ENCODE assay signal across 12 cellular contexts in genomic region chr15:39908186-39908585, GRCh38. TPM values are rescaled to one million over a fixed set of nuclear protein-coding genes. Genes with fewer than 3 reads are reported as not detected.
DNase-seq lines count a peak whose midpoint lies in the region; TF ChIP-seq lines count a peak whose summit lies in the region.
"Had no signal": no experiment of that assay in that cellular context is flagged by ENCODE, and none has a peak within 500 bp of the region (broad histone marks: within the 10 kb centered on the region; RNA-seq: fewer than 3 reads in every experiment).

No MANE protein-coding gene starts in this region.

- no peaks in the 10 kb centered on the region for H3K27me3 Mint-ChIP-seq in chondrocyte (ENCODE audit: low read depth)
- H3K27me3 Mint-ChIP-seq in CD4-positive, alpha-beta memory T cell: peaks cover 8 to 15% of the 10 kb centered on the region in 2 donors
- H3K27me3 Mint-ChIP-seq in type B pancreatic cell: peaks cover 8% of the 10 kb centered on the region
- no peaks in the 10 kb centered on the region for H3K27me3 Mint-ChIP-seq in Calu3 (ENCODE audit: unreplicated experiment)

- H3K36me3 Mint-ChIP-seq in chondrocyte (ENCODE audit: low read depth) (no peaks in the 10 kb centered on the region), type B pancreatic cell (no peaks in the 10 kb centered on the region), Calu3 (ENCODE audit: insufficient read depth, unreplicated experiment) (no peaks in the 10 kb centered on the region)
- no peaks in the 10 kb centered on the region for H3K36me3 Mint-ChIP-seq in CD4-positive, alpha-beta memory T cell

- no peak overlapping the region for H3K4me3 Mint-ChIP-seq in chondrocyte (ENCODE audit: unreplicated experiment)
- H3K4me3 Mint-ChIP-seq in CD4-positive, alpha-beta memory T cell: no peak overlapping the region
- H3K4me3 Mint-ChIP-seq in type B pancreatic cell: no peak overlapping the region
- H3K4me3 Mint-ChIP-seq in Calu3 (ENCODE audit: low read depth, unreplicated experiment): no peak overlapping the region

- H3K27ac Mint-ChIP-seq in chondrocyte (ENCODE audit: unreplicated experiment) (peak overlapping the region; percentile 97), type B pancreatic cell (no peak overlapping the region), Calu3 (ENCODE audit: unreplicated experiment) (no peak overlapping the region)
- no peak overlapping the region for H3K27ac Mint-ChIP-seq in CD4-positive, alpha-beta memory T cell

- no peaks in the 10 kb centered on the region for H3K27me3 ChIP-seq in CD4-positive, alpha-beta memory T cell (ENCODE audit: insufficient read depth, low read length)

- H3K9me3 ChIP-seq in CD4-positive, alpha-beta memory T cell (ENCODE audit: control insufficient read depth in 1 of 2, low read length in 2 of 2): no peaks in the 10 kb centered on the region

- H3K4me3 ChIP-seq in CD4-positive, alpha-beta memory T cell (ENCODE audit: low read length in 2 of 2): no peak overlapping the region

- DNase-seq in ELR (ENCODE audit: low read depth) (peak; percentile 90), NCI-H226 (peak; percentile 67), chondrocyte (ENCODE audit: low spot score) (no peak), myocyte (ENCODE audit: low read depth) (peak; percentile 93), type B pancreatic cell (ENCODE audit: extremely low spot score, unreplicated experiment) (no peak), Calu3 (no peak)
- DNase-seq in CD4-positive, alpha-beta memory T cell: no peak
- DNase-seq in activated CD4-positive, alpha-beta T cell treated with anti-CD3 and anti-CD28 coated beads, Interleukin-2, amount 50 U/mL, for 48 hours: no peak
- DNase-seq: activated naive CD4-positive, alpha-beta T cell; left cardiac atrium; NCI-H1694; WERI-Rb-1 had no signal

- CTCF ChIA-PET in CD4-positive, alpha-beta memory T cell (lab: Charles Lee; ENCODE audit: partially characterized antibody): no interaction called here
- CTCF ChIA-PET in Calu3 (lab: Charles Lee): interaction anchor here (1.6 kb wide), 1 partner anchor 20 kb away, joined by 3 read pairs; no protein-coding TSS in a partner anchor

- peaks cover 27% of the 10 kb centered on the region for H3K4me1 Mint-ChIP-seq in chondrocyte (ENCODE audit: low read depth)
- H3K4me1 Mint-ChIP-seq in CD4-positive, alpha-beta memory T cell: no peaks in the 10 kb centered on the region
- H3K4me1 Mint-ChIP-seq in type B pancreatic cell (ENCODE audit: unreplicated experiment): peaks cover 3% of the 10 kb centered on the region
- H3K4me1 Mint-ChIP-seq in Calu3 (ENCODE audit: low read depth, unreplicated experiment): no peaks in the 10 kb centered on the region

- intact Hi-C loops in CD4-positive, alpha-beta memory T cell (cut with micrococcal nuclease): no loop called here
- intact Hi-C loops in Calu3 (cut with micrococcal nuclease; ENCODE audit: unreplicated experiment): no loop called here

- H3K9me3 Mint-ChIP-seq in chondrocyte (ENCODE audit: low read depth): no peaks in the 10 kb centered on the region
- H3K9me3 Mint-ChIP-seq in CD4-positive, alpha-beta memory T cell: no peaks in the 10 kb centered on the region
- no peaks in the 10 kb centered on the region for H3K9me3 Mint-ChIP-seq in type B pancreatic cell
- H3K9me3 Mint-ChIP-seq in Calu3 (ENCODE audit: low read depth, unreplicated experiment): no peaks in the 10 kb centered on the region

- no TSS peak for BruUV-seq in Calu3 (replicated peaks; lab: Mats Ljungman, UMichigan)

- H3K4me1 ChIP-seq in CD4-positive, alpha-beta memory T cell (ENCODE audit: insufficient read depth, low read length): no peaks in the 10 kb centered on the region

- H3K27ac ChIP-seq in CD4-positive, alpha-beta memory T cell (ENCODE audit: low read depth, low read length): no peak overlapping the region
- H3K27ac ChIP-seq: WERI-Rb-1 had no signal

- TF ChIP-seq CTCF in chondrocyte (IDR thresholded peaks at IDR 0.05): no peak
- no peak for TF ChIP-seq CTCF in type B pancreatic cell (conservative IDR thresholded peaks at IDR 0.05)
- TF ChIP-seq CTCF in Calu3 (IDR thresholded peaks at IDR 0.05; ENCODE audit: unreplicated experiment): no peak

- H3K36me3 ChIP-seq in CD4-positive, alpha-beta memory T cell (ENCODE audit: insufficient read depth, low read length): no peaks in the 10 kb centered on the region
- H3K36me3 ChIP-seq: WERI-Rb-1 had no signal

- POLR2A ChIA-PET in CD4-positive, alpha-beta memory T cell (lab: Charles Lee; ENCODE audit: partially characterized antibody): no interaction called here

RNA-seq across cellular contexts. Expression of gene GPR176, which starts 11.9 kb away (rescaled TPM):
- total RNA-seq in chondrocyte: 31.1 to 33.0 TPM (median 31.2 TPM) in 3 replicates
- 28.1 and 32.6 TPM in 2 replicates for total RNA-seq in myocyte
- polyA plus RNA-seq in myocyte (2012): 18.5 TPM
- not detected for total RNA-seq in CD4-positive, alpha-beta memory T cell
- polyA plus RNA-seq in CD4-positive, alpha-beta memory T cell: not detected
- 0.95 and 7.2 TPM in 2 replicates for total RNA-seq in type B pancreatic cell (ENCODE audit: low replicate concordance)
- 7.3 and 10.2 TPM in 2 replicates for total RNA-seq in Calu3 (2022)

RNA-seq across cellular contexts. Expression of gene EIF2AK4, which starts 25.7 kb away (rescaled TPM):
- 43.8 to 56.3 TPM (median 44.4 TPM) in 3 replicates for total RNA-seq in chondrocyte
- total RNA-seq in myocyte: 68.3 and 70.0 TPM in 2 replicates
- polyA plus RNA-seq in myocyte (2012): 32.0 TPM
- 10 to 100 TPM; 13.4 to 13.8 TPM for total RNA-seq in CD4-positive, alpha-beta memory T cell
- 10 to 100 TPM; 18.5 to 21.5 TPM for polyA plus RNA-seq in CD4-positive, alpha-beta memory T cell
- total RNA-seq in type B pancreatic cell (ENCODE audit: low replicate concordance): 33.3 and 42.3 TPM in 2 replicates
- 14.9 and 18.5 TPM in 2 replicates for total RNA-seq in Calu3 (2022)

Comparison
In these comparisons a context has a peak if more than half of its experiments do, and no peak if none do; other contexts are left out.
1. DNase-seq: peak in ELR (single experiment), NCI-H226 (single experiment) and myocyte (single experiment); none in chondrocyte (single experiment), CD4-positive, alpha-beta memory T cell (0 of 5), type B pancreatic cell (single experiment), Calu3 (single experiment) and activated CD4-positive, alpha-beta T cell treated with anti-CD3 and anti-CD28 coated beads, Interleukin-2, amount 50 U/mL, for 48 hours (0 of 2).